11 cellular contexts compared by ENCODE assay signal in the genomic region with DNA sequence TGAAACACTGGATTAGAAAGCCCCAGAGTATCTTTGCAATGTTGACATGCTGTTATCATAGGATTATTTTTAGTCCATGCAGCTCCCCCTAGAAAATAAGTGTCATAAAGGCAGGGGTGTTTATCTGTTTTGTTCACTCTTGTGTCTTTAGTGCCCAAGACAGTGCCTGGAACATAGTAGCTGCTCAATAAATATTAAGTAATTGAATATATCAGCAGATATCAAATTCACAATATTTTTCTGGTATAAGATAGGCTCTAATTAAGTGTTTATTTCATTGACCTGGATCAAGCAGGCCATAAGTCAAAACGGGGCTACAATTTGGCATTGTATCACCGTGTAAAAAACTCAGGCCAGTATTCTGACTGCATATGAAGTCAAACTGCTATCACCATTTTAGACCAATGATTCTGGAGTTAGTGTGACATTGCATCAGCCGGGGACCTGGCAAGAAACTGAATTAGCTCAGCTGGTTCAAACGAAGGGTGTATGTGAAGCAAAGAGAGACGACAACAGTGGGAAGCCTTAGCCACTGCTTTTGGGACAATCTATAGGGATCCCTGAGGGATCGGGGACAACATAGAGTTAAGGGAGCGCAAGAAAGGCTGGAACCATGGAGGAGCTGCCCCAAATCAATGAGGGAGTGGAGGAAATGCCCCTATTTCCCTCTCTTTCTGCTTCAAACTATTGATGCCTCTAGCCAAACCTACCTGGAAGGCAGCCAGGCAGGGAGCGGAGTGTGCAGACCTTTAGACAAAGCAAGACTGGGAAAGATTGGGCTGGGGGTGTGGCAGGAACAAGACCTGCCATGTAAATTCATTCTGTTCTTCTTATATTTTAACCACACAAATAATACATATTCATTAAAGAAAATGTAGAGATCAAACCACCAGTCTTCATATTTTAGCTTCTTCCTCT.
DNase-seq lines count a peak whose midpoint lies in the region; ATAC-seq and TF ChIP-seq lines count a peak whose summit lies in the region.
"Had no signal": no experiment of that assay in that cellular context is flagged by ENCODE, and none has a peak within 500 bp of the region (broad histone marks: within the 10 kb centered on the region; RNA-seq: fewer than 3 reads in every experiment).

No MANE protein-coding gene starts in this region.

- no peak for TF ChIP-seq CTCF in epithelial cell of esophagus (IDR thresholded peaks at IDR 0.05; ENCODE audit: insufficient read depth, low read depth, low read length, missing control alignments)
- no peak for TF ChIP-seq CTCF in lung (IDR thresholded peaks at IDR 0.05; ENCODE audit: control extremely low read depth, extremely low read depth)
- TF ChIP-seq CTCF in transverse colon (IDR thresholded peaks at IDR 0.05): no peak

- H3K27me3 ChIP-seq in lung (ENCODE audit: control insufficient read depth, insufficient read depth): no peaks in the 10 kb centered on the region
- H3K27me3 ChIP-seq in transverse colon: no peaks in the 10 kb centered on the region
- H3K27me3 ChIP-seq: uterus had no signal

- intact Hi-C loops in transverse colon (cut with DNase I; ENCODE audit: low total_unique reads): no loop called here

- H3K4me1 ChIP-seq in lung (ENCODE audit: control insufficient read depth in 2 of 2, insufficient read depth in 2 of 2, low read length in 2 of 2) (peaks cover 2 to 17% of the 10 kb centered on the region in 2 donors), transverse colon (peaks cover 10 to 35% (median 16%) of the 10 kb centered on the region in 4 donors)
- H3K4me1 ChIP-seq: uterus had no signal

- H3K36me3 ChIP-seq in SK-N-MC (ENCODE audit: insufficient read depth, low read length): no peaks in the 10 kb centered on the region
- no peaks in the 10 kb centered on the region for H3K36me3 ChIP-seq in lung (ENCODE audit: control insufficient read depth in 2 of 2, insufficient read depth in 2 of 2, low read length in 2 of 2)
- H3K36me3 ChIP-seq in transverse colon: no peaks in the 10 kb centered on the region
- H3K36me3 ChIP-seq: uterus had no signal

- ATAC-seq in lung (ENCODE audit: insufficient read depth, low FRiP score): no peak
- no peak for ATAC-seq in HG02973 (IDR thresholded peaks at IDR 0.05; ENCODE audit: unreplicated experiment)
- no peak for ATAC-seq in HG03520 (IDR thresholded peaks at IDR 0.05; ENCODE audit: unreplicated experiment)
- no peak for ATAC-seq in HG03571 (IDR thresholded peaks at IDR 0.05; ENCODE audit: unreplicated experiment)

- in situ Hi-C loops in transverse colon (cut with MboI; ENCODE audit: low pct_ligation_motif_present in 1 of 4, low pct_unique_long_range_greater_than_20kb in 1 of 4, low sequenced_read_pairs in 3 of 4): no loop called here

- TF ChIP-seq EP300 in transverse colon (IDR thresholded peaks at IDR 0.05; ENCODE audit: low read depth): no peak

- H3K27ac ChIP-seq in SK-N-MC: peak overlapping the region; percentile 78
- peak overlapping the region in 1 of 2 donors; percentile 80 for H3K27ac ChIP-seq in lung (ENCODE audit: low read depth in 1 of 2, low read length in 1 of 2)
- H3K27ac ChIP-seq in transverse colon: peak overlapping the region; percentile 23 to 44 (median 30)
- H3K27ac ChIP-seq: uterus had no signal

- H3K9me3 ChIP-seq in SK-N-MC (ENCODE audit: low read depth, low read length): no peaks in the 10 kb centered on the region
- no peaks in the 10 kb centered on the region for H3K9me3 ChIP-seq in lung (ENCODE audit: control insufficient read depth in 2 of 2, insufficient read depth in 1 of 2, low read length in 1 of 2)
- no peaks in the 10 kb centered on the region for H3K9me3 ChIP-seq in transverse colon
- H3K9me3 ChIP-seq: uterus had no signal

- H3K4me3 ChIP-seq in SK-N-MC: no peak overlapping the region
- no peak overlapping the region for H3K4me3 ChIP-seq in epithelial cell of esophagus (ENCODE audit: low read length)
- H3K4me3 ChIP-seq in lung: no peak overlapping the region
- H3K4me3 ChIP-seq in transverse colon: no peak overlapping the region
- H3K4me3 ChIP-seq: uterus had no signal

- peak overlapping the region; percentile 14 for H3K9ac ChIP-seq in SK-N-MC (ENCODE audit: insufficient read length)

- DNase-seq in SK-N-MC (ENCODE audit: low read depth, low spot score) (no peak), epithelial cell of esophagus (ENCODE audit: low read depth) (peak; percentile 37), lung (ENCODE audit: low spot score) (peak; percentile 50), transverse colon (peak; percentile 77)
- DNase-seq: activated CD4-positive, CD25-positive, alpha-beta regulatory T cell; NCI-H1092; NCI-H510A; uterus had no signal

- 65 to 77% methylated on average over 8 of the region's 8 CpGs for WGBS in lung, 2 donors
- 60 to 73% methylated on average over 6 to 8 of the region's 8 CpGs for WGBS in transverse colon (ENCODE audit: low coverage in 1 of 2), 2 donors

- no peak for TF ChIP-seq POLR2A in transverse colon (IDR thresholded peaks at IDR 0.05)
